ENCODE assay signal across 9 cellular contexts in genomic region chr20:34703061-34703572, GRCh38. TPM values are rescaled to one million over a fixed set of nuclear protein-coding genes. Genes with fewer than 3 reads are reported as not detected.
DNase-seq lines count a peak whose midpoint lies in the region; ATAC-seq, FAIRE-seq and TF ChIP-seq lines count a peak whose summit lies in the region.
"Had no signal": no experiment of that assay in that cellular context is flagged by ENCODE, and none has a peak within 500 bp of the region (broad histone marks: within the 10 kb centered on the region; RNA-seq: fewer than 3 reads in every experiment).

No MANE protein-coding gene starts in this region.

- H3K27ac ChIP-seq in thoracic aorta, result no peak overlapping the region
- no peak overlapping the region for H3K27ac ChIP-seq in pancreas

- CTCF ChIA-PET in activated CD4-positive, alpha-beta T cell treated with anti-CD3 and anti-CD28 coated beads, Interleukin-2, amount 10 ng/mL, durations not matched to agents 7 days and 5 days (lab: Charles Lee), result interaction anchor here (0.7 to 1.9 kb wide), 8 partner anchors 10 to 455 kb away, joined by 3 to 10 read pairs (median 4); no protein-coding TSS in a partner anchor

- no peaks in the 10 kb centered on the region for H3K27me3 ChIP-seq in thoracic aorta (replicated peaks; ENCODE audit: insufficient read depth)
- no peaks in the 10 kb centered on the region for H3K27me3 ChIP-seq in pancreas

- H3K36me3 ChIP-seq in thoracic aorta, result no peaks in the 10 kb centered on the region
- no peaks in the 10 kb centered on the region for H3K36me3 ChIP-seq in pancreas

- H3K36me3 Mint-ChIP-seq in activated CD4-positive, alpha-beta T cell treated with anti-CD3 and anti-CD28 coated beads, Interleukin-2, amount 10 ng/mL, durations not matched to agents 7 days and 5 days (ENCODE audit: low read depth), result no peaks in the 10 kb centered on the region
- no peaks in the 10 kb centered on the region for H3K36me3 Mint-ChIP-seq in activated naive CD8-positive, alpha-beta T cell treated with anti-CD3 and anti-CD28 coated beads, Interleukin-2, amount 50 U/mL, for 24 hours (ENCODE audit: low read depth)

- no peaks in the 10 kb centered on the region for H3K9me3 Mint-ChIP-seq in activated CD4-positive, alpha-beta T cell treated with anti-CD3 and anti-CD28 coated beads, Interleukin-2, amount 10 ng/mL, durations not matched to agents 7 days and 5 days
- H3K9me3 Mint-ChIP-seq in activated naive CD8-positive, alpha-beta T cell treated with anti-CD3 and anti-CD28 coated beads, Interleukin-2, amount 50 U/mL, for 24 hours, result no peaks in the 10 kb centered on the region

- WGBS in pancreas, 2 donors, result 17 to 18% methylated on average over 5 of the region's 5 CpGs

- POLR2A ChIA-PET in activated CD4-positive, alpha-beta T cell treated with anti-CD3 and anti-CD28 coated beads, Interleukin-2, amount 10 ng/mL, durations not matched to agents 7 days and 5 days (lab: Charles Lee), result no interaction called here

- DNase-seq in activated CD4-positive, alpha-beta T cell treated with anti-CD3 and anti-CD28 coated beads, Interleukin-2, amount 10 ng/mL, durations not matched to agents 7 days and 5 days, result no peak
- DNase-seq in activated CD4-positive, alpha-beta T cell treated with anti-CD3 and anti-CD28 coated beads, Interleukin-2, amount 50 U/mL, for 4 hours, result no peak
- DNase-seq in activated naive CD8-positive, alpha-beta T cell treated with anti-CD3 and anti-CD28 coated beads, Interleukin-2, amount 50 U/mL, for 24 hours, result no peak
- DNase-seq in left kidney (ENCODE audit: low read depth, low spot score), result peak; percentile 7
- no peak for DNase-seq in thoracic aorta (ENCODE audit: low spot score)
- no peak for DNase-seq in putamen (ENCODE audit: low spot score)
- no peak for DNase-seq in pancreas
- DNase-seq: activated CD4-positive, alpha-beta T cell treated with anti-CD3 and anti-CD28 coated beads for 48 hours had no signal

- peak overlapping the region; percentile 90 for H3K4me3 Mint-ChIP-seq in activated CD4-positive, alpha-beta T cell treated with anti-CD3 and anti-CD28 coated beads, Interleukin-2, amount 10 ng/mL, durations not matched to agents 7 days and 5 days
- H3K4me3 Mint-ChIP-seq in activated naive CD8-positive, alpha-beta T cell treated with anti-CD3 and anti-CD28 coated beads, Interleukin-2, amount 50 U/mL, for 24 hours, result peak overlapping the region; percentile 86

- H3K9me3 ChIP-seq in thoracic aorta (no peaks in the 10 kb centered on the region), pancreas (no peaks in the 10 kb centered on the region)

- FAIRE-seq in pancreas (lab: Jason Lieb, UNC), result no peak

- ATAC-seq in activated naive CD8-positive, alpha-beta T cell treated with anti-CD3 and anti-CD28 coated beads, Interleukin-2, amount 50 U/mL, for 24 hours, result no peak
- ATAC-seq in thoracic aorta (ENCODE audit: insufficient number of reproducible peaks, low FRiP score, low read depth), result no peak
- ATAC-seq in HG03097 (IDR thresholded peaks at IDR 0.05; ENCODE audit: low FRiP score, unreplicated experiment), result no peak
- ATAC-seq in pancreas, result no peak

- H3K4me1 ChIP-seq in thoracic aorta (ENCODE audit: control insufficient read depth in 1 of 2, low read depth in 2 of 2) (peaks cover 6 to 11% of the 10 kb centered on the region in 2 donors), pancreas (peaks cover 0 to 11% (median 0%) of the 10 kb centered on the region in 3 donors)

- H3K4me3 ChIP-seq in thoracic aorta (peak overlapping the region; percentile 92), pancreas (peak overlapping the region in 2 of 4 donors; percentile 71 to 88)

- TF ChIP-seq CTCF in thoracic aorta (IDR thresholded peaks at IDR 0.05) (no peak), pancreas (IDR thresholded peaks at IDR 0.05) (no peak)

- H3K4me1 Mint-ChIP-seq in activated CD4-positive, alpha-beta T cell treated with anti-CD3 and anti-CD28 coated beads, Interleukin-2, amount 10 ng/mL, durations not matched to agents 7 days and 5 days, result peaks cover 27% of the 10 kb centered on the region
- H3K4me1 Mint-ChIP-seq in activated naive CD8-positive, alpha-beta T cell treated with anti-CD3 and anti-CD28 coated beads, Interleukin-2, amount 50 U/mL, for 24 hours, result peaks cover 12% of the 10 kb centered on the region

- H3K27me3 Mint-ChIP-seq in activated CD4-positive, alpha-beta T cell treated with anti-CD3 and anti-CD28 coated beads, Interleukin-2, amount 10 ng/mL, durations not matched to agents 7 days and 5 days, result peaks cover 9% of the 10 kb centered on the region
- peaks cover 12% of the 10 kb centered on the region for H3K27me3 Mint-ChIP-seq in activated naive CD8-positive, alpha-beta T cell treated with anti-CD3 and anti-CD28 coated beads, Interleukin-2, amount 50 U/mL, for 24 hours

- intact Hi-C loops in pancreas (cut with DNase I), result loop anchor here in 1 of 3 donors (10.0 kb wide), 1 partner anchor 158 kb away; no protein-coding TSS in a partner anchor

- H3K27ac Mint-ChIP-seq in activated CD4-positive, alpha-beta T cell treated with anti-CD3 and anti-CD28 coated beads, Interleukin-2, amount 10 ng/mL, durations not matched to agents 7 days and 5 days, result peak overlapping the region; percentile 93
- H3K27ac Mint-ChIP-seq in activated naive CD8-positive, alpha-beta T cell treated with anti-CD3 and anti-CD28 coated beads, Interleukin-2, amount 50 U/mL, for 24 hours, result peak overlapping the region; percentile 76

RNA-seq across cellular contexts. Expression of gene TP53INP2, which starts 1.0 kb away (rescaled TPM):
- 1 to 10 TPM; 1.3 to 2.6 TPM for total RNA-seq in activated CD4-positive, alpha-beta T cell treated with anti-CD3 and anti-CD28 coated beads, Interleukin-2, amount 10 ng/mL, durations not matched to agents 7 days and 5 days
- total RNA-seq in thoracic aorta (10 to 100 TPM; 14.4 to 27.7 TPM), pancreas (1 to 10 TPM; 3.8 to 7.1 (median 4.6) TPM)
- polyA plus RNA-seq in pancreas, result 1 to 10 TPM; 4.8 to 7.9 TPM

RNA-seq across cellular contexts. Expression of gene PIGU, which starts 26.2 kb away (rescaled TPM):
- total RNA-seq in activated CD4-positive, alpha-beta T cell treated with anti-CD3 and anti-CD28 coated beads, Interleukin-2, amount 10 ng/mL, durations not matched to agents 7 days and 5 days, result 10 to 100 TPM; 18.7 to 21.6 TPM
- total RNA-seq in thoracic aorta, result 10 to 100 TPM; 10.2 to 10.4 TPM
- 10 to 100 TPM in 1 of 6 donors, 1 to 10 TPM in 5; 4.1 to 11.3 (median 7.7) TPM for total RNA-seq in pancreas
- 10 to 100 TPM; 12.2 to 20.4 TPM for polyA plus RNA-seq in pancreas
